8 cellular contexts compared by ENCODE assay signal in genomic region chr10:102225646-102226541, GRCh38. TPM values are rescaled to one million over a fixed set of nuclear protein-coding genes. Genes with fewer than 3 reads are reported as not detected.
DNase-seq lines count a peak whose midpoint lies in the region; ATAC-seq and TF ChIP-seq lines count a peak whose summit lies in the region.

Gene ELOVL3, plus strand, starts transcription at chr10:102226299. Its CDS starts 250 bp downstream, at chr10:102226549.

- peaks cover 60% of the 10 kb centered on the region for H3K27me3 Mint-ChIP-seq in T-helper 1 cell treated with Interleukin-12 subunit alpha and Interleukin-12 subunit beta and Interleukin-4 antibody, amounts not matched to agents 30 μg/mL and 1 μg/mL, for 36 hours (ENCODE audit: low read depth)
- peaks cover 73% of the 10 kb centered on the region for H3K27me3 Mint-ChIP-seq in progenitor cell of endocrine pancreas

- no peaks in the 10 kb centered on the region for H3K9me3 Mint-ChIP-seq in T-helper 1 cell treated with Interleukin-12 subunit alpha and Interleukin-12 subunit beta and Interleukin-4 antibody, amounts not matched to agents 30 μg/mL and 1 μg/mL, for 36 hours
- no peaks in the 10 kb centered on the region for H3K9me3 Mint-ChIP-seq in progenitor cell of endocrine pancreas (ENCODE audit: low read depth)

- 8 to 10% methylated on average over 21 to 46 of the region's 47 CpGs for WGBS in upper lobe of left lung, 2 donors

- no peak for TF ChIP-seq EP300 in upper lobe of left lung (IDR thresholded peaks at IDR 0.05)

- DNase-seq in DMS153 (lab: John Stamatoyannopoulos, UW) (peak; percentile 76), Kasumi-1 (lab: John Stamatoyannopoulos, UW) (peak; percentile 95 to 96), left cardiac atrium (peak; percentile 96), progenitor cell of endocrine pancreas (ENCODE audit: low spot score, unreplicated experiment) (peak; percentile 69), upper lobe of left lung (peak; percentile 94 to 97)

- TF ChIP-seq CTCF in progenitor cell of endocrine pancreas (IDR thresholded peaks at IDR 0.05; ENCODE audit: unreplicated experiment) (no peak), upper lobe of left lung (IDR thresholded peaks at IDR 0.05) (peak in 3 of 6 experiments; percentile 6 to 52 (median 35))

- H3K4me3 ChIP-seq in upper lobe of left lung: peak within 1 kb of the TSS in 3 of 4 donors; percentile 29 to 50 (median 41)

- peaks cover 26 to 36% (median 28%) of the 10 kb centered on the region in 4 donors for H3K4me1 ChIP-seq in upper lobe of left lung

- peak; percentile 86 for ATAC-seq in GM21786 (IDR thresholded peaks at IDR 0.05; ENCODE audit: unreplicated experiment)
- ATAC-seq in left cardiac atrium: peak; percentile 96 to 97
- peak; percentile 96 to 97 for ATAC-seq in upper lobe of left lung (ENCODE audit: low FRiP score in 2 of 2)

- peak within 1 kb of the TSS; percentile 37 for H3K27ac Mint-ChIP-seq in T-helper 1 cell treated with Interleukin-12 subunit alpha and Interleukin-12 subunit beta and Interleukin-4 antibody, amounts not matched to agents 30 μg/mL and 1 μg/mL, for 36 hours
- no peak within 1 kb of the TSS for H3K27ac Mint-ChIP-seq in progenitor cell of endocrine pancreas

- H3K27ac ChIP-seq in angular gyrus (ENCODE audit: low read depth, low read length): peak within 1 kb of the TSS; percentile 27
- peak within 1 kb of the TSS; percentile 68 to 81 (median 73) for H3K27ac ChIP-seq in upper lobe of left lung

- peak within 1 kb of the TSS; percentile 79 for H3K4me3 Mint-ChIP-seq in T-helper 1 cell treated with Interleukin-12 subunit alpha and Interleukin-12 subunit beta and Interleukin-4 antibody, amounts not matched to agents 30 μg/mL and 1 μg/mL, for 36 hours
- H3K4me3 Mint-ChIP-seq in progenitor cell of endocrine pancreas (ENCODE audit: low read depth): peak within 1 kb of the TSS; percentile 56

- H3K27me3 ChIP-seq in upper lobe of left lung: peaks cover 0 to 15% (median 8%) of the 10 kb centered on the region in 4 donors

- H3K9me3 ChIP-seq in upper lobe of left lung: no peaks in the 10 kb centered on the region

- intact Hi-C loops in left cardiac atrium (cut with DNase I): loop anchor here (5.0 to 10.0 kb wide), 3 partner anchors 59 to 176 kb away; no protein-coding TSS in a partner anchor

- H3K36me3 ChIP-seq in upper lobe of left lung: no peaks in the 10 kb centered on the region

- peak in 2 of 4 donors; percentile 34 to 43 for TF ChIP-seq POLR2A in upper lobe of left lung (IDR thresholded peaks at IDR 0.05)

- H3K36me3 Mint-ChIP-seq in T-helper 1 cell treated with Interleukin-12 subunit alpha and Interleukin-12 subunit beta and Interleukin-4 antibody, amounts not matched to agents 30 μg/mL and 1 μg/mL, for 36 hours (ENCODE audit: low read depth): no peaks in the 10 kb centered on the region
- H3K36me3 Mint-ChIP-seq in progenitor cell of endocrine pancreas (ENCODE audit: insufficient read depth): no peaks in the 10 kb centered on the region

- H3K4me1 Mint-ChIP-seq in T-helper 1 cell treated with Interleukin-12 subunit alpha and Interleukin-12 subunit beta and Interleukin-4 antibody, amounts not matched to agents 30 μg/mL and 1 μg/mL, for 36 hours (ENCODE audit: low read depth): peaks cover 19% of the 10 kb centered on the region
- H3K4me1 Mint-ChIP-seq in progenitor cell of endocrine pancreas (ENCODE audit: low read depth): peaks cover 5% of the 10 kb centered on the region

RNA-seq across cellular contexts. Expression of gene ELOVL3, which starts in this region (rescaled TPM):
- 1 to 10 TPM in 1 of 2 donors, not detected in 1; 1.3 TPM for total RNA-seq in left cardiac atrium
- total RNA-seq in progenitor cell of endocrine pancreas: not detected in 2 replicates
- total RNA-seq in upper lobe of left lung: 1 to 10 TPM in 2 of 6 donors, under 1 TPM in 1, not detected in 3; 0.46 to 2.7 (median 1.1) TPM

Comparison
In these comparisons a context has a peak if more than half of its experiments do, and no peak if none do; other contexts are left out.
1. Peak in every context shown above with its lines: DNase-seq, ATAC-seq, H3K4me3 ChIP-seq and H3K27ac ChIP-seq.
2. Peak in DNase-seq in progenitor cell of endocrine pancreas; RNA of the gene not detected or under 1 TPM.